Comparison of ENCODE assay signal across 8 cellular contexts in genomic region chr10:3068968-3069737, GRCh38. TPM values are rescaled to one million over a fixed set of nuclear protein-coding genes. Genes with fewer than 3 reads are reported as not detected.
DNase-seq lines count a peak whose midpoint lies in the region; ATAC-seq, FAIRE-seq and TF ChIP-seq lines count a peak whose summit lies in the region.

No MANE protein-coding gene starts in this region.

- peaks cover 46% of the 10 kb centered on the region for H3K4me1 Mint-ChIP-seq in activated naive CD8-positive, alpha-beta T cell treated with anti-CD3 and anti-CD28 coated beads, Interleukin-2, amount 50 U/mL, for 24 hours

- peak; percentile 13; the same call in 1 of the 3 replicates for TF ChIP-seq CTCF in GM12872 (IDR thresholded peaks at IDR 0.05; ENCODE audit: insufficient read depth, low read depth, low read length)

- peaks cover 0 to 12% of the 10 kb centered on the region in 2 donors for H3K4me1 ChIP-seq in small intestine (ENCODE audit: control insufficient read depth in 2 of 2, insufficient read depth in 1 of 2, low read depth in 1 of 2, low read length in 1 of 2)

- DNase-seq in MV-4-11 (lab: John Stamatoyannopoulos, UW): peak; percentile 11
- DNase-seq in activated naive CD8-positive, alpha-beta T cell treated with anti-CD3 and anti-CD28 coated beads, Interleukin-2, amount 50 U/mL, for 24 hours: peak; percentile 59
- DNase-seq in small intestine: peak; percentile 45
- no peak for DNase-seq in AML-193 (lab: John Stamatoyannopoulos, UW)
- no peak for DNase-seq in KG1 (lab: John Stamatoyannopoulos, UW)

- peak overlapping the region; percentile 12 to 86 for H3K27ac ChIP-seq in small intestine (ENCODE audit: low read depth in 1 of 2, low read length in 1 of 2)

- H3K36me3 Mint-ChIP-seq in activated naive CD8-positive, alpha-beta T cell treated with anti-CD3 and anti-CD28 coated beads, Interleukin-2, amount 50 U/mL, for 24 hours (ENCODE audit: low read depth): peaks cover 52% of the 10 kb centered on the region

- no peaks in the 10 kb centered on the region for H3K9me3 Mint-ChIP-seq in activated naive CD8-positive, alpha-beta T cell treated with anti-CD3 and anti-CD28 coated beads, Interleukin-2, amount 50 U/mL, for 24 hours

- H3K27ac Mint-ChIP-seq in activated naive CD8-positive, alpha-beta T cell treated with anti-CD3 and anti-CD28 coated beads, Interleukin-2, amount 50 U/mL, for 24 hours: peak overlapping the region; percentile 82

- H3K4me3 ChIP-seq in iPS-11a (ENCODE audit: low read depth, low read length): peak overlapping the region; percentile 80
- peak overlapping the region; percentile 71 to 96 for H3K4me3 ChIP-seq in small intestine (ENCODE audit: low read depth in 1 of 2, low read length in 2 of 2)

- 13 to 20% (median 13%) methylated on average over 40 to 57 of the region's 57 CpGs for WGBS in small intestine, 3 donors

- H3K36me3 ChIP-seq in small intestine (ENCODE audit: control insufficient read depth in 2 of 2, insufficient read depth in 2 of 2, low read length in 2 of 2): no peaks in the 10 kb centered on the region

- H3K27me3 Mint-ChIP-seq in activated naive CD8-positive, alpha-beta T cell treated with anti-CD3 and anti-CD28 coated beads, Interleukin-2, amount 50 U/mL, for 24 hours: peaks cover 18% of the 10 kb centered on the region

- no peaks in the 10 kb centered on the region for H3K27me3 ChIP-seq in small intestine (ENCODE audit: control insufficient read depth in 2 of 2, insufficient read depth in 2 of 2, low read length in 2 of 2)

- peak overlapping the region; percentile 87 for H3K4me3 Mint-ChIP-seq in activated naive CD8-positive, alpha-beta T cell treated with anti-CD3 and anti-CD28 coated beads, Interleukin-2, amount 50 U/mL, for 24 hours

- ATAC-seq in GM21717 (IDR thresholded peaks at IDR 0.05; ENCODE audit: unreplicated experiment): peak; percentile 35
- ATAC-seq in activated naive CD8-positive, alpha-beta T cell treated with anti-CD3 and anti-CD28 coated beads, Interleukin-2, amount 50 U/mL, for 24 hours: peak; percentile 29

- H3K9me3 ChIP-seq in small intestine (ENCODE audit: control insufficient read depth, low read depth): no peaks in the 10 kb centered on the region

- no peak for FAIRE-seq in small intestine (lab: Jason Lieb, UNC)

RNA-seq across cellular contexts. Expression of gene PFKP, which starts 1.8 kb away (rescaled TPM):
- polyA plus RNA-seq in small intestine: 100 to 1,000 TPM in 1 of 3 donors, 10 to 100 TPM in 2; 57.1 to 154 (median 90.8) TPM

Comparison
In these comparisons a context has a peak if more than half of its experiments do, and no peak if none do; other contexts are left out.
1. DNase-seq: peak in MV-4-11 (single experiment), activated naive CD8-positive, alpha-beta T cell treated with anti-CD3 and anti-CD28 coated beads, Interleukin-2, amount 50 U/mL, for 24 hours (single experiment) and small intestine (single experiment); none in AML-193 (0 of 2) and KG1 (single experiment).